8 cellular contexts compared by ENCODE assay signal in the genomic region with DNA sequence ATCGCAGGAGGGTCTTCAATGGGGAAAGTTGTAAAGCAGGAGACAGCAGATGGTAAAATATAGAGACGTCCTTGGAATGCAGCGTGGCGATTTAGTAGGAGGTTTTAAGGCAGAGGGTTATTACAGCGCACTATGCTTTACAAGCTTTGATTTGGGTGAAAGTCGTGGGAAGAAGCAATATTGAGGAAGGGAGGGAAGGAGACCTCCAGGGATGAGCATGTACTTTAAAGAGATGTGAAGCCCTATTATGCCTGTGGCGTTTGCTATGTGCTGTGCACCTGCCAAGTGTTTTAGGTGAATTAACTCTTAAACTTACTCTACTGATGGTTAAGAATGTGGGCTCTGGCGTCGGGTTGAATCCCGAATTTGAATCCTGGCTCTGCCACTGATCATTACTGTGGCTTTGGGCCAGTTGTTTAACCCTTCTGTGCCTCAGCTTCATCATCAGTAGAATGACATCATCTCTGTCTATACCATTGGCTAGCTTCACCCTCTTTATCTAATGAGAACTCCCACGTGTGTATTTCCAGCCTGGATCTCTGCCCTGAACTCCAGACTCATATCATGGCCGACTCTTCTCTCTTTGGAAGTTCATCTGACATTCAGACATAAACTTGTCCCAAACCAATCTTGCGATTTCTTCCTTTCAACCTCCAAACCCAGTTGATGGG. TPM values are rescaled to one million over a fixed set of nuclear protein-coding genes. Genes with fewer than 3 reads are reported as not detected.
A peak's percentile ranks its signal among the peaks of the same experiment; 100 is the strongest.
DNase-seq lines count a peak whose midpoint lies in the region; ATAC-seq and TF ChIP-seq lines count a peak whose summit lies in the region.
"Had no signal": no experiment of that assay in that cellular context is flagged by ENCODE, and none has a peak within 500 bp of the region (broad histone marks: within the 10 kb centered on the region; RNA-seq: fewer than 3 reads in every experiment).

No MANE protein-coding gene starts in this region.

- CTCF ChIA-PET in WTC11 (lab: Charles Lee): interaction anchor here (1.0 to 2.3 kb wide), 13 partner anchors 14 to 197 kb away, joined by 3 to 19 read pairs (median 4); partner anchors contain the start of genes FOXA3, MYPOP, NOVA2 and SYMPK

- peak overlapping the region; percentile 34 for H3K27ac Mint-ChIP-seq in WTC11

- H3K9me3 ChIP-seq in iPS-18a (ENCODE audit: control insufficient read depth, low read depth, low read length): no peaks in the 10 kb centered on the region
- H3K9me3 ChIP-seq in thoracic aorta: no peaks in the 10 kb centered on the region

- H3K27ac ChIP-seq in HL-60 (replicated peaks): peak overlapping the region; percentile 76
- no peak overlapping the region for H3K27ac ChIP-seq in iPS-18a (ENCODE audit: low read length)
- peak overlapping the region in 1 of 2 donors; percentile 43 for H3K27ac ChIP-seq in thoracic aorta

- DNase-seq in HL-60 (ENCODE audit: low read depth in 1 of 2, low spot score in 1 of 2) (peak in 1 of 2 experiments; percentile 4), WTC11 (ENCODE audit: low spot score) (no peak), thoracic aorta (ENCODE audit: low spot score) (no peak), anterior cingulate cortex (lab: John Stamatoyannopoulos, UW) (no peak)

- peak overlapping the region; percentile 68 for H3K4me3 ChIP-seq in HL-60 (replicated peaks; ENCODE audit: insufficient read depth, low read length)
- H3K4me3 ChIP-seq in iPS-18a (ENCODE audit: low read length): peak overlapping the region; percentile 74
- H3K4me3 ChIP-seq in thoracic aorta: peak overlapping the region; percentile 82

- TF ChIP-seq CTCF in HL-60 (IDR thresholded peaks at IDR 0.05; ENCODE audit: insufficient read depth, low read length) (no peak), WTC11 (IDR thresholded peaks at IDR 0.05) (no peak), thoracic aorta (IDR thresholded peaks at IDR 0.05) (no peak)

- peaks cover 4% of the 10 kb centered on the region for H3K4me1 ChIP-seq in iPS-18a (ENCODE audit: control insufficient read depth, low read depth, low read length)
- peaks cover 5 to 27% of the 10 kb centered on the region in 2 donors for H3K4me1 ChIP-seq in thoracic aorta (ENCODE audit: control insufficient read depth in 1 of 2, low read depth in 2 of 2)

- H3K4me1 Mint-ChIP-seq in WTC11: peaks cover 20% of the 10 kb centered on the region

- H3K27me3 ChIP-seq in HL-60 (ENCODE audit: insufficient read depth, poor library complexity, severe bottlenecking): no peaks in the 10 kb centered on the region
- peaks cover 6% of the 10 kb centered on the region for H3K27me3 ChIP-seq in iPS-18a (ENCODE audit: control insufficient read depth, insufficient read depth, low read length)
- no peaks in the 10 kb centered on the region for H3K27me3 ChIP-seq in thoracic aorta (replicated peaks; ENCODE audit: insufficient read depth)

- POLR2A ChIA-PET in WTC11 (lab: Charles Lee): interaction anchor here (0.6 to 1.1 kb wide), 3 partner anchors 9 to 33 kb away, joined by 3 to 6 read pairs (median 3); partner anchors contain the start of gene NOVA2

- H3K4me3 Mint-ChIP-seq in WTC11: no peak overlapping the region

- peaks cover 6% of the 10 kb centered on the region; the same call in 1 of the 2 replicates for H3K36me3 Mint-ChIP-seq in WTC11

- H3K27me3 Mint-ChIP-seq in WTC11 (ENCODE audit: low read depth): peaks cover 6% of the 10 kb centered on the region; the same call in 1 of the 2 replicates

- peak overlapping the region; percentile 62 for H3K9ac ChIP-seq in iPS-18a (ENCODE audit: low read length)

- no peaks in the 10 kb centered on the region for H3K9me3 Mint-ChIP-seq in WTC11

- H3K36me3 ChIP-seq in iPS-18a (ENCODE audit: control insufficient read depth, low read depth, low read length): no peaks in the 10 kb centered on the region
- H3K36me3 ChIP-seq in thoracic aorta: no peaks in the 10 kb centered on the region

- ATAC-seq in WTC11 (no peak), thoracic aorta (ENCODE audit: insufficient number of reproducible peaks, low FRiP score, low read depth) (no peak), HG02840 (IDR thresholded peaks at IDR 0.05; ENCODE audit: low FRiP score, unreplicated experiment) (no peak), GM19467 (IDR thresholded peaks at IDR 0.05; ENCODE audit: unreplicated experiment) (no peak)

TF ChIP-seq in WTC11, 78 proteins besides CTCF, POLR2A, EP300 and RAD21:
- TF ChIP-seq HMGA2 (CRISPR knock-in tag; IDR thresholded peaks at IDR 0.05) (no peak), KAT7 (CRISPR knock-in tag; IDR thresholded peaks at IDR 0.05; ENCODE audit: borderline replicate concordance) (no peak), CBFB (CRISPR knock-in tag; IDR thresholded peaks at IDR 0.05; ENCODE audit: low read depth) (no peak), ZNF396 (CRISPR knock-in tag; IDR thresholded peaks at IDR 0.05; ENCODE audit: borderline replicate concordance) (no peak), GABPB1 (CRISPR knock-in tag; IDR thresholded peaks at IDR 0.05) (no peak), GRHL2 (CRISPR knock-in tag; IDR thresholded peaks at IDR 0.05; ENCODE audit: insufficient replicate concordance, severe bottlenecking) (no peak), IRF2 (CRISPR knock-in tag; IDR thresholded peaks at IDR 0.05; ENCODE audit: borderline replicate concordance, low read depth) (no peak), CDX4 (CRISPR knock-in tag; IDR thresholded peaks at IDR 0.05; ENCODE audit: borderline replicate concordance) (no peak), EMX1 (CRISPR knock-in tag; IDR thresholded peaks at IDR 0.05) (no peak), ZNF671 (CRISPR knock-in tag; IDR thresholded peaks at IDR 0.05) (no peak), FOXP4 (CRISPR knock-in tag; IDR thresholded peaks at IDR 0.05) (no peak), NR2C2 (CRISPR knock-in tag; IDR thresholded peaks at IDR 0.05) (no peak), MXD4 (CRISPR knock-in tag; IDR thresholded peaks at IDR 0.05; ENCODE audit: borderline replicate concordance) (no peak)
- TF ChIP-seq, protein P1, sequence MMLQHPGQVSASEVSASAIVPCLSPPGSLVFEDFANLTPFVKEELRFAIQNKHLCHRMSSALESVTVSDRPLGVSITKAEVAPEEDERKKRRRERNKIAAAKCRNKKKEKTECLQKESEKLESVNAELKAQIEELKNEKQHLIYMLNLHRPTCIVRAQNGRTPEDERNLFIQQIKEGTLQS (CRISPR knock-in tag; conservative IDR thresholded peaks at IDR 0.05): no peak
TF ChIP-seq in WTC11: peak in this region for 0.

RNA-seq across cellular contexts. Expression of gene CCDC61, which starts 0.6 kb away (rescaled TPM):
- 25.2 to 33.7 TPM (median 26.6 TPM) in 3 replicates for total RNA-seq in WTC11 (2021)
- total RNA-seq in thoracic aorta: 10 to 100 TPM; 14.7 to 16.9 TPM

RNA-seq across cellular contexts. Expression of gene NOVA2, which starts 22.2 kb away (rescaled TPM):
- 11.3 to 15.6 TPM (median 15.4 TPM) in 3 replicates for total RNA-seq in WTC11 (2021)
- 1 to 10 TPM; 2.6 to 6.4 TPM for total RNA-seq in thoracic aorta

RNA-seq across cellular contexts. Expression of gene PGLYRP1, which starts 27.0 kb away (rescaled TPM):
- total RNA-seq in WTC11 (2021): not detected in 3 replicates
- total RNA-seq in thoracic aorta: not detected
- total RNA-seq: subcutaneous adipose tissue had no signal

RNA-seq across cellular contexts. Expression of gene IGFL4, which starts 45.0 kb away (rescaled TPM):
- total RNA-seq in WTC11 (2021) (0.20 to 0.37 TPM (median 0.34 TPM) in 3 replicates), thoracic aorta (not detected)
- total RNA-seq: subcutaneous adipose tissue had no signal
